Comparison of ENCODE assay signal across 28 cellular contexts in the genomic region with DNA sequence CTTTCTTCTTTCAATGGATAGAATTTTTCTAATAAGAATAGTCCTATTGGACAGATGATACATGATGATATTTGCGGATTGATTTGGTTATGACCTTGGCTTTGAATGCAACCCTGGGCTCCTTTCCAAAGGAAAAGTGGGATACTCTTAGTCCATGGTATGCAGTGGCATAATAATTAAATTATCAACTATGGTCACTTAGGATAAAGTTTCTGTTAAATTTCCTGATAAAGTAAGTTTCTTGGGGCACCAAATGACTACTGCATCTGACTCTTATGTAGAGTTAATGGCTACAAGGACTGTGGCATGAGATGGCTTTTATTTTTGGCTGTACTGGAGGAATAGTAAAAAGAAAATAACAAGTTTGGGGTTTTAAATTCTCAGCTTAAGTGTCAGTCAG.
"Had no signal": no experiment of that assay in that cellular context is flagged by ENCODE, and none has a peak within 500 bp of the region (broad histone marks: within the 10 kb centered on the region; RNA-seq: fewer than 3 reads in every experiment).

No MANE protein-coding gene starts in this region.

- H3K4me1 Mint-ChIP-seq: activated CD4-positive, alpha-beta T cell treated with anti-CD3 and anti-CD28 coated beads for 36 hours; activated CD4-positive, alpha-beta T cell treated with anti-CD3 and anti-CD28 coated beads, Interleukin-2, amount 10 ng/mL, durations not matched to agents 24 days and 14 days; activated naive CD4-positive, alpha-beta T cell treated with anti-CD3 and anti-CD28 coated beads, Interleukin-2, amount 50 U/mL, for 24 hours; activated naive CD8-positive, alpha-beta T cell treated with anti-CD3 and anti-CD28 coated beads for 36 hours; activated naive CD8-positive, alpha-beta T cell treated with anti-CD3 and anti-CD28 coated beads, Interleukin-2, amount 50 U/mL, for 24 hours had no signal

- H3K27ac ChIP-seq: body of pancreas, esophagus muscularis mucosa, foreskin keratinocyte, gastrocnemius medialis, heart left ventricle had no signal

- H3K27me3 Mint-ChIP-seq: activated CD4-positive, alpha-beta memory T cell treated with anti-CD3 and anti-CD28 coated beads, Interleukin-2, amount 10 ng/mL, durations not matched to agents 7 days and 5 days; activated CD4-positive, alpha-beta T cell treated with anti-CD3 and anti-CD28 coated beads for 36 hours; activated naive CD8-positive, alpha-beta T cell treated with anti-CD3 and anti-CD28 coated beads for 36 hours; activated naive CD8-positive, alpha-beta T cell treated with anti-CD3 and anti-CD28 coated beads, Interleukin-2, amount 50 U/mL, for 24 hours; activated T-cell treated with anti-CD3 and anti-CD28 coated beads, Interleukin-2, amount 50 U/mL, for 24 hours had no signal

- H3K9me3 Mint-ChIP-seq: activated naive CD4-positive, alpha-beta T cell treated with anti-CD3 and anti-CD28 coated beads for 36 hours; activated naive CD4-positive, alpha-beta T cell treated with anti-CD3 and anti-CD28 coated beads, Interleukin-2, amount 50 U/mL, for 24 hours; activated naive CD8-positive, alpha-beta T cell treated with anti-CD3 and anti-CD28 coated beads for 36 hours; activated naive CD8-positive, alpha-beta T cell treated with anti-CD3 and anti-CD28 coated beads, Interleukin-2, amount 50 U/mL, for 24 hours; activated T-cell treated with anti-CD3 and anti-CD28 coated beads, Interleukin-2, amount 50 U/mL, for 24 hours; activated T-helper 1 cell treated with anti-CD3 and anti-CD28 coated beads, Interleukin-12 subunit alpha, Interleukin-12 subunit beta, Interleukin-2, Interleukin-4 antibody, amounts not matched to agents 30 ng/mL and 10 ng/mL and 1 ng/mL, durations not matched to agents 14 hours and 24 hours and 36 hours; activated T-helper 2 cell treated with anti-CD3 and anti-CD28 coated beads, Interferon-gamma antibody, Interleukin-2, Interleukin-4, amounts not matched to agents 10 μg/mL and 5 μg/mL and 100 μg/mL, durations not matched to agents 14 hours and 24 hours and 36 hours; effector memory CD8-positive, alpha-beta T cell had no signal

- H3K4me3 Mint-ChIP-seq: activated CD4-positive, alpha-beta memory T cell treated with anti-CD3 and anti-CD28 coated beads, Interleukin-2, amount 10 ng/mL, durations not matched to agents 7 days and 5 days; activated CD4-positive, alpha-beta T cell treated with anti-CD3 and anti-CD28 coated beads for 36 hours; activated CD4-positive, alpha-beta T cell treated with anti-CD3 and anti-CD28 coated beads, Interleukin-2, amount 10 ng/mL, durations not matched to agents 24 days and 14 days; activated naive CD4-positive, alpha-beta T cell treated with anti-CD3 and anti-CD28 coated beads for 36 hours; activated naive CD4-positive, alpha-beta T cell treated with anti-CD3 and anti-CD28 coated beads, Interleukin-2, amount 50 U/mL, for 24 hours; activated naive CD8-positive, alpha-beta T cell treated with anti-CD3 and anti-CD28 coated beads for 36 hours; activated naive CD8-positive, alpha-beta T cell treated with anti-CD3 and anti-CD28 coated beads, Interleukin-2, amount 50 U/mL, for 24 hours; activated T-cell treated with anti-CD3 and anti-CD28 coated beads, Interleukin-2, amount 50 U/mL, for 24 hours; activated T-helper 1 cell treated with anti-CD3 and anti-CD28 coated beads, Interleukin-12 subunit alpha, Interleukin-12 subunit beta, Interleukin-2, Interleukin-4 antibody, amounts not matched to agents 30 ng/mL and 10 ng/mL and 1 ng/mL, durations not matched to agents 14 hours and 24 hours and 36 hours; effector memory CD8-positive, alpha-beta T cell had no signal

- DNase-seq: activated CD4-positive, alpha-beta memory T cell treated with anti-CD3 and anti-CD28 coated beads, Interleukin-2, amount 10 ng/mL, durations not matched to agents 7 days and 5 days; activated CD4-positive, alpha-beta T cell treated with anti-CD3 and anti-CD28 coated beads for 36 hours; activated CD4-positive, alpha-beta T cell treated with anti-CD3 and anti-CD28 coated beads, Interleukin-2, amount 10 ng/mL, durations not matched to agents 24 days and 14 days; activated CD4-positive, CD25-positive, alpha-beta regulatory T cell; activated CD4-positive, CD25-positive, alpha-beta regulatory T cell treated with anti-CD3 and anti-CD28 coated beads, Interleukin-2, amount 50 U/mL, for 72 hours; activated CD8-positive, alpha-beta memory T cell treated with anti-CD3 and anti-CD28 coated beads, Interleukin-2, amount 50 U/mL, for 48 hours; activated effector memory CD4-positive, alpha-beta T cell treated with anti-CD3 and anti-CD28 coated beads, Interleukin-2, amount 50 U/mL, for 16 hours; activated naive CD4-positive, alpha-beta T cell treated with anti-CD3 and anti-CD28 coated beads for 36 hours; activated naive CD8-positive, alpha-beta T cell treated with anti-CD3 and anti-CD28 coated beads for 36 hours; activated naive CD8-positive, alpha-beta T cell treated with anti-CD3 and anti-CD28 coated beads, Interleukin-2, amount 50 U/mL, for 24 hours; activated T-cell treated with anti-CD3 and anti-CD28 coated beads for 4 hours; activated T-cell treated with anti-CD3 and anti-CD28 coated beads, Interleukin-2, amount 50 U/mL, for 24 hours; body of pancreas; caudate nucleus; cortex of kidney; dermis blood vessel endothelial cell; effector CD4-positive, alpha-beta T cell; effector memory CD8-positive, alpha-beta T cell; erythroblast; foreskin keratinocyte; gastrocnemius medialis; glutamatergic neuron; heart left ventricle; T-helper 2 cell had no signal

- H3K36me3 ChIP-seq: esophagus muscularis mucosa, gastrocnemius medialis, heart left ventricle had no signal

- H3K36me3 Mint-ChIP-seq: activated naive CD4-positive, alpha-beta T cell treated with anti-CD3 and anti-CD28 coated beads, Interleukin-2, amount 50 U/mL, for 24 hours; activated naive CD8-positive, alpha-beta T cell treated with anti-CD3 and anti-CD28 coated beads for 36 hours had no signal

- ATAC-seq: activated CD4-positive, alpha-beta T cell treated with anti-CD3 and anti-CD28 coated beads for 36 hours; activated naive CD8-positive, alpha-beta T cell treated with anti-CD3 and anti-CD28 coated beads, Interleukin-2, amount 50 U/mL, for 24 hours; body of pancreas; effector memory CD8-positive, alpha-beta T cell; foreskin keratinocyte; gastrocnemius medialis; heart left ventricle had no signal

- H3K9me3 ChIP-seq: body of pancreas, esophagus muscularis mucosa, gastrocnemius medialis, heart left ventricle had no signal

- H3K4me3 ChIP-seq: body of pancreas, esophagus muscularis mucosa, gastrocnemius medialis, heart left ventricle had no signal

- H3K27ac Mint-ChIP-seq: activated CD4-positive, alpha-beta memory T cell treated with anti-CD3 and anti-CD28 coated beads, Interleukin-2, amount 10 ng/mL, durations not matched to agents 7 days and 5 days; activated CD4-positive, alpha-beta T cell treated with anti-CD3 and anti-CD28 coated beads for 36 hours; activated CD4-positive, alpha-beta T cell treated with anti-CD3 and anti-CD28 coated beads, Interleukin-2, amount 10 ng/mL, durations not matched to agents 24 days and 14 days; activated naive CD4-positive, alpha-beta T cell treated with anti-CD3 and anti-CD28 coated beads for 36 hours; activated naive CD4-positive, alpha-beta T cell treated with anti-CD3 and anti-CD28 coated beads, Interleukin-2, amount 50 U/mL, for 24 hours; activated naive CD8-positive, alpha-beta T cell treated with anti-CD3 and anti-CD28 coated beads for 36 hours; activated naive CD8-positive, alpha-beta T cell treated with anti-CD3 and anti-CD28 coated beads, Interleukin-2, amount 50 U/mL, for 24 hours; activated T-cell treated with anti-CD3 and anti-CD28 coated beads, Interleukin-2, amount 50 U/mL, for 24 hours; activated T-helper 1 cell treated with anti-CD3 and anti-CD28 coated beads, Interleukin-12 subunit alpha, Interleukin-12 subunit beta, Interleukin-2, Interleukin-4 antibody, amounts not matched to agents 30 ng/mL and 10 ng/mL and 1 ng/mL, durations not matched to agents 14 hours and 24 hours and 36 hours; activated T-helper 2 cell treated with anti-CD3 and anti-CD28 coated beads, Interferon-gamma antibody, Interleukin-2, Interleukin-4, amounts not matched to agents 10 μg/mL and 5 μg/mL and 100 μg/mL, durations not matched to agents 14 hours and 24 hours and 36 hours; effector memory CD8-positive, alpha-beta T cell had no signal

- H3K27me3 ChIP-seq: body of pancreas, esophagus muscularis mucosa, gastrocnemius medialis, heart left ventricle had no signal

- H3K4me1 ChIP-seq: body of pancreas, foreskin keratinocyte had no signal
